Comparison of ENCODE assay signal across 20 cellular contexts in the genomic region with DNA sequence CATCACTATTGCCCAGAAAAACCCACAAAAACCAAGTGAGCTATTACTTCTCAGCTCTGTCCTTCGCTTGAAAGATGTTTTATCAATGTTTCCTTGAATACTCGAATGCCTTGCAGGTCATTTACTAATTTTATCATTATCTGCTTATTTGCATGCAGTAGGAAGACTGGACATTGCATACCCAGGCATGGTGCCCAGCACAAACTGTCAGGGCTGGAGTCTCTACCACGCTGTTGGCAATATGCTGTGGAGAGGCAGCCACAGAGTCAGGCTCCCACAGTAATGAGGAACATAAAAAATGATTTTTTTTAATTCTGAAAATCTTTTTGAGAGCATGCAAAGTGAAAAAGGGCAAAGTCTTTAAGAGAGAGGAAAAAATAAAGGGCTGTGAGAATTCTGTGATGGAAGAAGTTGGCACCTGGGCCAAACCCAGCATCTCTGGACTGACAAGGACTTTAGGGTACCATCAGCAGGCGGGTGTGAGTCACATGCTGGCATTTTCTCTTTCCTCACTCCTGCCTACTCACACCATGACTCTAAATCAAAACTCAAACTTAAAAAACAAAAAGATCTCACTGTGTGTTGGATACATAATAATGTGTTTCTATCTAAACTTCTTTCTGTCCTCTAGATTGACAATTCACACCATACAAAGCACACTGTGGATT.
"Had no signal": no experiment of that assay in that cellular context is flagged by ENCODE, and none has a peak within 500 bp of the region (broad histone marks: within the 10 kb centered on the region; RNA-seq: fewer than 3 reads in every experiment).

No MANE protein-coding gene starts in this region.

- H3K27ac ChIP-seq: RWPE1, SJSA1, SK-N-MC had no signal

- H3K4me3 ChIP-seq: SJSA1, SK-N-MC had no signal

- H3K27me3 ChIP-seq: SJSA1 had no signal

- DNase-seq: KBM-7, MM.1S, NCI-H1092 treated with DMSO at 0.1 percent for 48 hours, NCI-H1436, NCI-H187, NCI-H2029, NCI-H2081 treated with DMSO at 0.1 percent for 48 hours, NCI-H2171, NCI-H226, NCI-H446, NCI-H510A, NCI-H524 treated with DMSO at 0.1 percent for 48 hours, NCI-H69, NCI-H774, PC-3, SIG-M5 had no signal

- ATAC-seq: Panc1, PC-3 had no signal

- H3K9me3 ChIP-seq: SJSA1 had no signal

- H3K36me3 ChIP-seq: SJSA1 had no signal

- H3K4me1 ChIP-seq: SJSA1 had no signal
